1 cellular context compared by ENCODE assay signal in the genomic region with DNA sequence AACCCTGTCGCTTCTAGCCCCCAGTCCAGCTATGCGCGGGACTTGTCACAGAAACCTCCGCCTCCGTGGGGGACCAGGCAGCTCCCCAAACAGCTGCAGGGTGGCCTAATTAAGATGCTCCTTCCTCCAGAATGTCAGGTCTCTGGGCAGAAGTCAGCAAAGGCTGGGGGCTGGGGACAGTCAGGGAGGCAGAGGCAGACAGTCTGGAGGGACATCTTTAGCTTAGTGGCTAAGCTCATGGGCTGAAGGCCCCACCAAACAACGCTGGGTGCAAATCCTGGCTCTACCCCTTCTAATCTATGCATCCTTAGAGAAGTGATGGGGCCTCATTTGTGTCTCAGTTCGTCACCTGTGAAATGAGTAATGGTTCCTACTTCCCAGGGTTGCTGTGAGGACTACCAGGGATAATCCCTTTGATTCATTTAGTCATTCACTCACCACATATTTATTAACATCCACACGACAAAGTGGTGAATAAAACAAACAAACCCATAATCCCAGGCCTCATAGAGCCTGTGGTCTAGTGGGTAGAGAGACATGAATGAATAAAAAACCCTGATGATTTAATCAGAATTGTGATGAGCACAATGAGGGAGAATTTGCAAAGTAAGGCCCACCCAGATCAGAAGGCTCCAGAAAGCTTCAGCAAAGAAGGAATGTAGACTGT.
TF ChIP-seq lines count a peak whose summit lies in the region.

No MANE protein-coding gene starts in this region.

TF ChIP-seq in IMR-90, 13 proteins besides CTCF, POLR2A, EP300 and RAD21:
- TF ChIP-seq, protein P1, sequence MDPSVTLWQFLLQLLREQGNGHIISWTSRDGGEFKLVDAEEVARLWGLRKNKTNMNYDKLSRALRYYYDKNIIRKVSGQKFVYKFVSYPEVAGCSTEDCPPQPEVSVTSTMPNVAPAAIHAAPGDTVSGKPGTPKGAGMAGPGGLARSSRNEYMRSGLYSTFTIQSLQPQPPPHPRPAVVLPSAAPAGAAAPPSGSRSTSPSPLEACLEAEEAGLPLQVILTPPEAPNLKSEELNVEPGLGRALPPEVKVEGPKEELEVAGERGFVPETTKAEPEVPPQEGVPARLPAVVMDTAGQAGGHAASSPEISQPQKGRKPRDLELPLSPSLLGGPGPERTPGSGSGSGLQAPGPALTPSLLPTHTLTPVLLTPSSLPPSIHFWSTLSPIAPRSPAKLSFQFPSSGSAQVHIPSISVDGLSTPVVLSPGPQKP (IDR thresholded peaks at IDR 0.05; ENCODE audit: borderline replicate concordance, low read depth, low read length) = no peak
- TF ChIP-seq RCOR1 (IDR thresholded peaks at IDR 0.05; ENCODE audit: insufficient replicate concordance, low read length) = no peak
- no peak for TF ChIP-seq NFE2L2 (IDR thresholded peaks at IDR 0.05; ENCODE audit: low read depth, low read length)
- no peak for TF ChIP-seq BHLHE40 (IDR thresholded peaks at IDR 0.05; ENCODE audit: low read depth, low read length)
- no peak for TF ChIP-seq MAZ (IDR thresholded peaks at IDR 0.05; ENCODE audit: borderline replicate concordance, low read depth, low read length)
- no peak for TF ChIP-seq CHD1 (IDR thresholded peaks at IDR 0.05; ENCODE audit: low read depth, low read length)
- no peak for TF ChIP-seq RFX5 (IDR thresholded peaks at IDR 0.05; ENCODE audit: low read depth, low read length)
- TF ChIP-seq MXI1 (IDR thresholded peaks at IDR 0.05; ENCODE audit: borderline replicate concordance, low read depth, low read length) = no peak
- no peak for TF ChIP-seq MAFK (IDR thresholded peaks at IDR 0.05; ENCODE audit: low read depth, low read length)
- TF ChIP-seq, protein P2, sequence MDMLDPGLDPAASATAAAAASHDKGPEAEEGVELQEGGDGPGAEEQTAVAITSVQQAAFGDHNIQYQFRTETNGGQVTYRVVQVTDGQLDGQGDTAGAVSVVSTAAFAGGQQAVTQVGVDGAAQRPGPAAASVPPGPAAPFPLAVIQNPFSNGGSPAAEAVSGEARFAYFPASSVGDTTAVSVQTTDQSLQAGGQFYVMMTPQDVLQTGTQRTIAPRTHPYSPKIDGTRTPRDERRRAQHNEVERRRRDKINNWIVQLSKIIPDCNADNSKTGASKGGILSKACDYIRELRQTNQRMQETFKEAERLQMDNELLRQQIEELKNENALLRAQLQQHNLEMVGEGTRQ (IDR thresholded peaks at IDR 0.05; ENCODE audit: low read depth, low read length) = no peak
